8 cellular contexts compared by ENCODE assay signal in genomic region chr17:3048727-3049471, GRCh38. TPM values are rescaled to one million over a fixed set of nuclear protein-coding genes. Genes with fewer than 3 reads are reported as not detected.
A peak's percentile ranks its signal among the peaks of the same experiment; 100 is the strongest.
DNase-seq lines count a peak whose midpoint lies in the region; ATAC-seq and TF ChIP-seq lines count a peak whose summit lies in the region.

No MANE protein-coding gene starts in this region.

- no peak for TF ChIP-seq POLR2A in gastroesophageal sphincter (IDR thresholded peaks at IDR 0.05)

- H3K9me3 ChIP-seq in gastroesophageal sphincter: peaks cover 0 to 9% (median 0%) of the 10 kb centered on the region in 3 donors
- peaks cover 0 to 7% of the 10 kb centered on the region in 2 donors for H3K9me3 ChIP-seq in neuronal stem cell (replicated peaks in 1 of 2; ENCODE audit: control insufficient read depth in 2 of 2, insufficient read depth in 1 of 2, low read depth in 1 of 2, low read length in 2 of 2)
- peaks cover 0 to 9% (median 7%) of the 10 kb centered on the region in 5 donors for H3K9me3 ChIP-seq in subcutaneous abdominal adipose tissue (ENCODE audit: control insufficient read depth in 5 of 5, low read length in 5 of 5)

- H2BK12ac ChIP-seq in neuronal stem cell (ENCODE audit: low read length): no peak overlapping the region

- H3K36me3 ChIP-seq in H7 (replicated peaks; ENCODE audit: control insufficient read depth, insufficient read depth, low read length) (no peaks in the 10 kb centered on the region), gastroesophageal sphincter (no peaks in the 10 kb centered on the region), neuronal stem cell (replicated peaks in 1 of 2; ENCODE audit: control insufficient read depth in 2 of 2, insufficient read depth in 2 of 2, low read length in 2 of 2) (no peaks in the 10 kb centered on the region), subcutaneous abdominal adipose tissue (ENCODE audit: control insufficient read depth in 5 of 5, insufficient read depth in 5 of 5, low read length in 5 of 5) (no peaks in the 10 kb centered on the region)

- H3K4me3 ChIP-seq in H7 (ENCODE audit: insufficient read depth, low read depth, low read length) (peak overlapping the region; percentile 62), gastroesophageal sphincter (peak overlapping the region; percentile 37 to 62), neuronal stem cell (ENCODE audit: low read length in 2 of 2) (peak overlapping the region; percentile 82 to 86), subcutaneous abdominal adipose tissue (ENCODE audit: low read depth in 1 of 5, low read length in 5 of 5) (peak overlapping the region; percentile 78 to 95 (median 90))

- no peak for TF ChIP-seq EP300 in gastroesophageal sphincter (IDR thresholded peaks at IDR 0.05)

- ATAC-seq in gastroesophageal sphincter: peak; percentile 100

- H3K14ac ChIP-seq in neuronal stem cell (ENCODE audit: low read length): no peak overlapping the region

- WGBS in gastroesophageal sphincter (ENCODE audit: low coverage in 1 of 2), 2 donors: 0% methylated on average over 2 to 6 of the region's 50 CpGs
- no CpG with 5 or more reads among the region's 50 CpGs for WGBS in neuronal stem cell (ENCODE audit: extremely low coverage in 2 of 2, insufficient read length in 2 of 2, insufficient replicate concordance in 1 of 2), 2 donors

- H3K4ac ChIP-seq in neuronal stem cell (ENCODE audit: low read length): no peak overlapping the region

- H3K27ac ChIP-seq in gastroesophageal sphincter (peak overlapping the region in 3 of 4 donors; percentile 75 to 79 (median 78)), neuronal stem cell (replicated peaks; ENCODE audit: low read length) (peak overlapping the region; percentile 74), subcutaneous abdominal adipose tissue (ENCODE audit: low read depth, low read length) (no peak overlapping the region)

- H3K79me1 ChIP-seq in neuronal stem cell (ENCODE audit: low read depth, low read length): no peaks in the 10 kb centered on the region

- peak overlapping the region; percentile 98 for H3K18ac ChIP-seq in neuronal stem cell (ENCODE audit: low read length)

- peak overlapping the region; percentile 97 for H3K4me2 ChIP-seq in neuronal stem cell (ENCODE audit: insufficient read depth, low read length, poor library complexity, severe bottlenecking)

- H2AFZ ChIP-seq in neuronal stem cell (ENCODE audit: low read length): peak overlapping the region; percentile 99

- peak overlapping the region; percentile 82 for H4K8ac ChIP-seq in neuronal stem cell (ENCODE audit: low read depth, low read length)

- TF ChIP-seq CTCF in gastroesophageal sphincter (IDR thresholded peaks at IDR 0.05): peak in 3 of 4 experiments; percentile 61 to 84 (median 72)

- H2BK5ac ChIP-seq in neuronal stem cell (ENCODE audit: low read length): no peak overlapping the region

- peak; percentile 99 for DNase-seq in ELF-1 (ENCODE audit: low read depth, low spot score)
- DNase-seq in H7: peak; percentile 96
- peak; percentile 97 for DNase-seq in M059J (ENCODE audit: low read depth)
- peak; percentile 90 for DNase-seq in SIG-M5 (lab: John Stamatoyannopoulos, UW)
- DNase-seq in activated naive CD4-positive, alpha-beta T cell (lab: John Stamatoyannopoulos, UW): peak; percentile 82 to 89 (median 84)
- DNase-seq in neuronal stem cell (ENCODE audit: low spot score): peak; percentile 94

- H3K27me3 ChIP-seq in H7 (ENCODE audit: control insufficient read depth, insufficient read depth, low read length) (no peaks in the 10 kb centered on the region), gastroesophageal sphincter (peaks cover 9% of the 10 kb centered on the region), neuronal stem cell (ENCODE audit: control insufficient read depth in 3 of 3, insufficient read depth in 3 of 3, low read depth in 1 of 3, low read length in 3 of 3) (no peaks in the 10 kb centered on the region), subcutaneous abdominal adipose tissue (ENCODE audit: control insufficient read depth in 5 of 5, insufficient read depth in 4 of 5, low read length in 5 of 5) (no peaks in the 10 kb centered on the region)

- H3K23ac ChIP-seq in neuronal stem cell (ENCODE audit: low read depth, low read length, poor library complexity): peak overlapping the region; percentile 80

- no peak overlapping the region for H2BK120ac ChIP-seq in neuronal stem cell (ENCODE audit: low read depth, low read length)

- H2AK5ac ChIP-seq in neuronal stem cell (ENCODE audit: low read depth, low read length): peak overlapping the region; percentile 96

- H3K4me1 ChIP-seq in gastroesophageal sphincter: peaks cover 0 to 14% (median 0%) of the 10 kb centered on the region in 3 donors
- peaks cover 0 to 3% of the 10 kb centered on the region in 2 donors for H3K4me1 ChIP-seq in neuronal stem cell (ENCODE audit: control insufficient read depth in 2 of 2, insufficient read depth in 1 of 2, low read depth in 1 of 2, low read length in 2 of 2)
- H3K4me1 ChIP-seq in subcutaneous abdominal adipose tissue (ENCODE audit: control insufficient read depth in 5 of 5, insufficient read depth in 5 of 5, low read length in 5 of 5): peaks cover 0 to 12% (median 10%) of the 10 kb centered on the region in 5 donors

- peak overlapping the region; percentile 64 for H3K9ac ChIP-seq in neuronal stem cell (ENCODE audit: low read depth, low read length, poor library complexity)
- peak overlapping the region; percentile 48 to 90 (median 84) for H3K9ac ChIP-seq in subcutaneous abdominal adipose tissue (ENCODE audit: low read length in 5 of 5)

- peak overlapping the region; percentile 94 for H2BK15ac ChIP-seq in neuronal stem cell (ENCODE audit: low read length)

- H4K91ac ChIP-seq in neuronal stem cell (ENCODE audit: low read depth, low read length, poor library complexity): no peak overlapping the region

RNA-seq across cellular contexts. Expression of gene OR1D5, which starts 14.5 kb away (rescaled TPM):
- total RNA-seq in H7 (2014; rRNA removed; shearing (Covaris generic)): not detected in 2 replicates
- not detected in 2 replicates for total RNA-seq in M059J (2014; rRNA removed; shearing (Covaris generic))
- not detected for total RNA-seq in gastroesophageal sphincter
- polyA plus RNA-seq in neuronal stem cell (2013, experiment 1 of 2): not detected
- not detected for polyA plus RNA-seq in neuronal stem cell (2013, experiment 2 of 2)

RNA-seq across cellular contexts. Expression of gene OR1D2, which starts 55.3 kb away (rescaled TPM):
- not detected in 2 replicates for total RNA-seq in H7 (2014; rRNA removed; shearing (Covaris generic))
- not detected in 2 replicates for total RNA-seq in M059J (2014; rRNA removed; shearing (Covaris generic))
- not detected for total RNA-seq in gastroesophageal sphincter
- under 0.01 TPM for polyA plus RNA-seq in neuronal stem cell (2013, experiment 1 of 2)
- under 0.01 TPM for polyA plus RNA-seq in neuronal stem cell (2013, experiment 2 of 2)
